In genomic region chr16:65869261-65869660, GRCh38 we compare ENCODE assay signal across 24 cellular contexts.
"Had no signal": no experiment of that assay in that cellular context is flagged by ENCODE, and none has a peak within 500 bp of the region (broad histone marks: within the 10 kb centered on the region; RNA-seq: fewer than 3 reads in every experiment).

No MANE protein-coding gene starts in this region.

- H3K36me3 ChIP-seq: esophagus squamous epithelium, gastrocnemius medialis, heart right ventricle, left lung, lower lobe of right lung had no signal

- H3K4me3 ChIP-seq: esophagus squamous epithelium, gastrocnemius medialis, heart right ventricle, left lung, lower lobe of right lung had no signal

- H3K27ac Mint-ChIP-seq: dendritic cell treated with granulocyte-macrophage colony-stimulating factor and Interleukin-4, amounts not matched to agents 40 ng/mL and 50 ng/mL, for 4 days; effector memory CD8-positive, alpha-beta T cell; endodermal cell; naive thymus-derived CD4-positive, alpha-beta T cell; natural killer cell had no signal

- H3K4me1 ChIP-seq: esophagus squamous epithelium, gastrocnemius medialis, heart right ventricle, left lung, lower lobe of right lung had no signal

- H3K4me3 Mint-ChIP-seq: dendritic cell treated with granulocyte-macrophage colony-stimulating factor and Interleukin-4, amounts not matched to agents 40 ng/mL and 50 ng/mL, for 4 days; effector memory CD8-positive, alpha-beta T cell; endodermal cell; naive thymus-derived CD4-positive, alpha-beta T cell; natural killer cell had no signal

- H3K36me3 Mint-ChIP-seq: natural killer cell had no signal

- H3K9me3 Mint-ChIP-seq: natural killer cell had no signal

- H3K4me1 Mint-ChIP-seq: naive thymus-derived CD4-positive, alpha-beta T cell; natural killer cell had no signal

- H3K27me3 ChIP-seq: esophagus squamous epithelium, gastrocnemius medialis, left lung had no signal

- DNase-seq: cortex of kidney; effector CD8-positive, alpha-beta T cell; effector memory CD8-positive, alpha-beta T cell; endodermal cell; erythroblast; esophagus squamous epithelium; foreskin fibroblast; foreskin melanocyte; gastrocnemius medialis; glutamatergic neuron; head of caudate nucleus; heart right ventricle; hippocampal formation; left cardiac atrium; left lung; left ventricle myocardium superior; lower lobe of right lung; mesenchymal stem cell; midbrain; naive thymus-derived CD4-positive, alpha-beta T cell; natural killer cell had no signal

- H3K27me3 Mint-ChIP-seq: dendritic cell treated with granulocyte-macrophage colony-stimulating factor and Interleukin-4, amounts not matched to agents 40 ng/mL and 50 ng/mL, for 4 days; effector memory CD8-positive, alpha-beta T cell had no signal

- H3K27ac ChIP-seq: epithelial cell of prostate, esophagus squamous epithelium, gastrocnemius medialis, heart right ventricle, left lung, lower lobe of right lung had no signal

- H3K9me3 ChIP-seq: lower lobe of right lung had no signal

- ATAC-seq: effector memory CD8-positive, alpha-beta T cell; esophagus mucosa; gastrocnemius medialis; heart right ventricle; left cardiac atrium; left lung; left ventricle myocardium superior; lower lobe of right lung; naive thymus-derived CD4-positive, alpha-beta T cell; natural killer cell had no signal
